ENCODE assay signal across 8 cellular contexts in genomic region chr3:197950661-197951029, GRCh38. TPM values are rescaled to one million over a fixed set of nuclear protein-coding genes. Genes with fewer than 3 reads are reported as not detected.
DNase-seq lines count a peak whose midpoint lies in the region; ATAC-seq and TF ChIP-seq lines count a peak whose summit lies in the region.

No MANE protein-coding gene starts in this region.

- H3K27ac Mint-ChIP-seq in nephron progenitor cell: peak overlapping the region; percentile 100

- DNase-seq in dorsolateral prefrontal cortex: no peak
- no peak for DNase-seq in nephron progenitor cell
- no peak for DNase-seq in NCI-H1417 treated with DMSO at 0.1 percent for 48 hours (lab: John Stamatoyannopoulos, UW)

- ATAC-seq in HG03175 (IDR thresholded peaks at IDR 0.05; ENCODE audit: unreplicated experiment): no peak
- ATAC-seq in GM19397 (IDR thresholded peaks at IDR 0.05; ENCODE audit: unreplicated experiment): no peak
- no peak for ATAC-seq in GM21576 (IDR thresholded peaks at IDR 0.05; ENCODE audit: unreplicated experiment)

- H2AFZ ChIP-seq in Loucy (ENCODE audit: low read length): no peak overlapping the region

- H3K4me2 ChIP-seq in BLaER1 (peak overlapping the region; percentile 80), Loucy (ENCODE audit: low read depth, low read length, poor library complexity, severe bottlenecking) (peak overlapping the region; percentile 86)

- H4K20me1 ChIP-seq in BLaER1 (peaks cover 52% of the 10 kb centered on the region), Loucy (ENCODE audit: insufficient read depth, low read length, poor library complexity, severe bottlenecking) (peaks cover 53% of the 10 kb centered on the region)

- H3K4me1 Mint-ChIP-seq in nephron progenitor cell: peaks cover 40% of the 10 kb centered on the region

- H3K27me3 Mint-ChIP-seq in nephron progenitor cell (ENCODE audit: low read depth, poor library complexity): peaks cover 10% of the 10 kb centered on the region

- H3F3A ChIP-seq in Loucy (ENCODE audit: low read depth): no peaks in the 10 kb centered on the region

- H3K9me3 Mint-ChIP-seq in nephron progenitor cell: no peaks in the 10 kb centered on the region

- H3K4me3 ChIP-seq in BLaER1 (peak overlapping the region; percentile 86), Loucy (ENCODE audit: low read length, poor library complexity, severe bottlenecking) (peak overlapping the region; percentile 92), dorsolateral prefrontal cortex (peak overlapping the region; percentile 47 to 92 (median 78))

- H3K9me3 ChIP-seq in BLaER1 (no peaks in the 10 kb centered on the region), Loucy (ENCODE audit: insufficient read depth, low read depth, low read length) (no peaks in the 10 kb centered on the region)

- H3K36me3 ChIP-seq in BLaER1: peaks cover 48% of the 10 kb centered on the region
- H3K36me3 ChIP-seq in Loucy (ENCODE audit: insufficient read depth, low read length): peaks cover 32% of the 10 kb centered on the region

- peak overlapping the region; percentile 98 for H3K4me3 Mint-ChIP-seq in nephron progenitor cell

- no peaks in the 10 kb centered on the region for H3K9me2 ChIP-seq in Loucy (replicated peaks; ENCODE audit: low read depth, low read length)

- intact Hi-C loops in dorsolateral prefrontal cortex (cut with DNase I): loop anchor here in 1 of 2 donors (1.0 kb wide), 1 partner anchor 10 kb away; the partner anchor contains the start of gene LMLN

- peak overlapping the region; percentile 96 for H3K9ac ChIP-seq in BLaER1
- H3K9ac ChIP-seq in Loucy (ENCODE audit: low read depth, low read length, poor library complexity, severe bottlenecking): peak overlapping the region; percentile 96

- H3K27me3 ChIP-seq in BLaER1 (no peaks in the 10 kb centered on the region), Loucy (ENCODE audit: insufficient read depth, low read length, poor library complexity, severe bottlenecking) (peaks cover 8% of the 10 kb centered on the region), dorsolateral prefrontal cortex (no peaks in the 10 kb centered on the region)

- TF ChIP-seq CTCF in Loucy (conservative IDR thresholded peaks at IDR 0.05; ENCODE audit: low read length) (no peak), dorsolateral prefrontal cortex (IDR thresholded peaks at IDR 0.05 in 54 of 56, conservative IDR thresholded peaks at IDR 0.05 in 2 of 56; ENCODE audit: low read depth in 1 of 56, partially characterized antibody in 56 of 56) (no peak), nephron progenitor cell (IDR thresholded peaks at IDR 0.05) (no peak)

- H3K79me2 ChIP-seq in Loucy (ENCODE audit: insufficient read depth, low read length): peaks cover 56% of the 10 kb centered on the region

- peak overlapping the region; percentile 94 for H3K27ac ChIP-seq in BLaER1
- H3K27ac ChIP-seq in dorsolateral prefrontal cortex: peak overlapping the region in 57 of 59 donors; percentile 41 to 100 (median 97)

- peaks cover 44% of the 10 kb centered on the region for H3K36me3 Mint-ChIP-seq in nephron progenitor cell (ENCODE audit: low read depth)

- H3K4me1 ChIP-seq in BLaER1: peaks cover 40% of the 10 kb centered on the region
- H3K4me1 ChIP-seq in Loucy (ENCODE audit: insufficient read depth, low read length, poor library complexity, severe bottlenecking): peaks cover 29% of the 10 kb centered on the region

RNA-seq across cellular contexts. Expression of gene RPL35A, which starts 0.7 kb away (rescaled TPM):
- 100 to 1,000 TPM; 229 to 428 (median 332) TPM for total RNA-seq in dorsolateral prefrontal cortex

RNA-seq across cellular contexts. Expression of gene LMLN, which starts 9.4 kb away (rescaled TPM):
- total RNA-seq in dorsolateral prefrontal cortex: 10 to 100 TPM; 12.6 to 31.3 (median 22.7) TPM
